Comparison of ENCODE assay signal across 8 cellular contexts in genomic region chr17:1628856-1629646, GRCh38. TPM values are rescaled to one million over a fixed set of nuclear protein-coding genes. Genes with fewer than 3 reads are reported as not detected.
DNase-seq lines count a peak whose midpoint lies in the region; FAIRE-seq and TF ChIP-seq lines count a peak whose summit lies in the region.

No MANE protein-coding gene starts in this region.

- peak overlapping the region; percentile 97 to 99 for H3K4me3 ChIP-seq in neutrophil (ENCODE audit: low read depth in 1 of 2, low read length in 1 of 2)
- peak overlapping the region; percentile 53 to 95 (median 70) for H3K4me3 ChIP-seq in subcutaneous abdominal adipose tissue (ENCODE audit: low read depth in 1 of 5, low read length in 5 of 5)

- H3K9ac ChIP-seq in subcutaneous abdominal adipose tissue (ENCODE audit: low read length in 5 of 5), result peak overlapping the region in 4 of 5 donors; percentile 32 to 77 (median 72)

- peak overlapping the region; percentile 100 for H3K27ac ChIP-seq in neutrophil
- H3K27ac ChIP-seq in subcutaneous abdominal adipose tissue (ENCODE audit: low read depth, low read length), result peak overlapping the region; percentile 84

- H3K36me3 ChIP-seq in neutrophil (peaks cover 24% of the 10 kb centered on the region), subcutaneous abdominal adipose tissue (ENCODE audit: control insufficient read depth in 5 of 5, insufficient read depth in 5 of 5, low read length in 5 of 5) (peaks cover 0 to 6% (median 0%) of the 10 kb centered on the region in 5 donors)

- H3K4me3 Mint-ChIP-seq in activated naive CD4-positive, alpha-beta T cell treated with anti-CD3 and anti-CD28 coated beads for 36 hours, result peak overlapping the region; percentile 83

- peaks cover 18% of the 10 kb centered on the region for H3K4me1 Mint-ChIP-seq in activated naive CD4-positive, alpha-beta T cell treated with anti-CD3 and anti-CD28 coated beads for 36 hours (ENCODE audit: low read depth)

- CTCF ChIA-PET in activated naive CD4-positive, alpha-beta T cell treated with anti-CD3 and anti-CD28 coated beads for 36 hours (lab: Charles Lee), result interaction anchor here (0.6 to 3.1 kb wide), 14 partner anchors 10 to 242 kb away, joined by 3 to 50 read pairs (median 4); partner anchors contain the start of genes INPP5K and RILP

- in situ Hi-C loops in G401 (cut with HindIII; ENCODE audit: low sequenced_read_pairs), result no loop called here
- in situ Hi-C loops in SK-MEL-5 (cut with HindIII; ENCODE audit: low pct_unique_long_range_greater_than_20kb, low sequenced_read_pairs), result no loop called here

- FAIRE-seq in frontal cortex (lab: Jason Lieb, UNC), result peak; percentile 13

- H3K9me3 ChIP-seq in neutrophil (no peaks in the 10 kb centered on the region), subcutaneous abdominal adipose tissue (ENCODE audit: control insufficient read depth in 5 of 5, low read length in 5 of 5) (no peaks in the 10 kb centered on the region)

- intact Hi-C loops in activated naive CD4-positive, alpha-beta T cell treated with anti-CD3 and anti-CD28 coated beads for 36 hours (cut with micrococcal nuclease), result loop anchor here (1.0 to 5.0 kb wide), 4 partner anchors 62 to 362 kb away; partner anchors contain the start of gene INPP5K

- H3K4me1 ChIP-seq in neutrophil (ENCODE audit: control insufficient read depth in 1 of 2, insufficient read depth in 1 of 2, low read depth in 1 of 2, low read length in 1 of 2) (peaks cover 38 to 45% of the 10 kb centered on the region in 2 experiments), subcutaneous abdominal adipose tissue (ENCODE audit: control insufficient read depth in 5 of 5, insufficient read depth in 5 of 5, low read length in 5 of 5) (peaks cover 6 to 61% (median 43%) of the 10 kb centered on the region in 5 donors)

- peak; percentile 68 for TF ChIP-seq CTCF in neutrophil (IDR thresholded peaks at IDR 0.05)

- DNase-seq in G401 (ENCODE audit: low spot score) (peak; percentile 96), HCEC 1CT (peak; percentile 81), MV-4-11 (lab: John Stamatoyannopoulos, UW) (peak; percentile 78), SK-MEL-5 (ENCODE audit: low read depth, low spot score) (peak; percentile 93), frontal cortex (ENCODE audit: low spot score in 2 of 2) (peak; percentile 98 to 99)
- DNase-seq in activated naive CD4-positive, alpha-beta T cell treated with anti-CD3 and anti-CD28 coated beads for 36 hours, result peak; percentile 86

- H3K27me3 Mint-ChIP-seq in activated naive CD4-positive, alpha-beta T cell treated with anti-CD3 and anti-CD28 coated beads for 36 hours (ENCODE audit: low read depth), result peaks cover 15% of the 10 kb centered on the region

- no peak overlapping the region for H3K27ac Mint-ChIP-seq in activated naive CD4-positive, alpha-beta T cell treated with anti-CD3 and anti-CD28 coated beads for 36 hours

- H3K9me3 Mint-ChIP-seq in activated naive CD4-positive, alpha-beta T cell treated with anti-CD3 and anti-CD28 coated beads for 36 hours, result no peaks in the 10 kb centered on the region

- H3K27me3 ChIP-seq in neutrophil (peaks cover 22% of the 10 kb centered on the region), subcutaneous abdominal adipose tissue (ENCODE audit: control insufficient read depth in 5 of 5, insufficient read depth in 4 of 5, low read length in 5 of 5) (no peaks in the 10 kb centered on the region)

- H3K36me3 Mint-ChIP-seq in activated naive CD4-positive, alpha-beta T cell treated with anti-CD3 and anti-CD28 coated beads for 36 hours (ENCODE audit: low read depth), result no peaks in the 10 kb centered on the region

RNA-seq across cellular contexts. Expression of gene SLC43A2, which starts 0.4 kb away (rescaled TPM):
- 22.1 and 39.7 TPM in 2 replicates for total RNA-seq in G401 (2014; rRNA removed; shearing (Covaris generic))
- total RNA-seq in SK-MEL-5 (2014; rRNA removed; shearing (Covaris generic)), result 2.0 and 3.4 TPM in 2 replicates
- 5.4 and 5.8 TPM in 2 replicates for polyA plus RNA-seq in SK-MEL-5 (2015; cell fraction: cytosol; rRNA removed)
- 1.9 and 2.2 TPM in 2 replicates for polyA plus RNA-seq in SK-MEL-5 (2015; cell fraction: nucleus; rRNA removed)
- total RNA-seq in activated naive CD4-positive, alpha-beta T cell treated with anti-CD3 and anti-CD28 coated beads for 36 hours, result under 1 TPM; 0.12 to 0.14 TPM
- 15.5 TPM for total RNA-seq in frontal cortex

RNA-seq across cellular contexts. Expression of gene SCARF1, which starts 16.5 kb away (rescaled TPM):
- total RNA-seq in G401 (2014; rRNA removed; shearing (Covaris generic)), result 0.71 and 3.4 TPM in 2 replicates
- total RNA-seq in SK-MEL-5 (2014; rRNA removed; shearing (Covaris generic)), result 0.11 and 0.16 TPM in 2 replicates
- 0.09 and 0.36 TPM in 2 replicates for polyA plus RNA-seq in SK-MEL-5 (2015; cell fraction: cytosol; rRNA removed)
- 2.6 and 4.4 TPM in 2 replicates for polyA plus RNA-seq in SK-MEL-5 (2015; cell fraction: nucleus; rRNA removed)
- under 1 TPM; 0.43 to 0.57 TPM for total RNA-seq in activated naive CD4-positive, alpha-beta T cell treated with anti-CD3 and anti-CD28 coated beads for 36 hours
- total RNA-seq in frontal cortex, result 3.3 TPM

RNA-seq across cellular contexts. Expression of gene RILP, which starts 20.6 kb away (rescaled TPM):
- total RNA-seq in G401 (2014; rRNA removed; shearing (Covaris generic)), result 9.5 and 36.1 TPM in 2 replicates
- total RNA-seq in SK-MEL-5 (2014; rRNA removed; shearing (Covaris generic)), result 10.4 and 12.1 TPM in 2 replicates
- polyA plus RNA-seq in SK-MEL-5 (2015; cell fraction: cytosol; rRNA removed), result 11.4 and 14.7 TPM in 2 replicates
- polyA plus RNA-seq in SK-MEL-5 (2015; cell fraction: nucleus; rRNA removed), result 6.3 and 12.1 TPM in 2 replicates
- total RNA-seq in activated naive CD4-positive, alpha-beta T cell treated with anti-CD3 and anti-CD28 coated beads for 36 hours, result 1 to 10 TPM; 1.0 to 1.1 TPM
- total RNA-seq in frontal cortex, result 2.9 TPM

RNA-seq across cellular contexts. Expression of gene PRPF8, which starts 55.6 kb away (rescaled TPM):
- total RNA-seq in G401 (2014; rRNA removed; shearing (Covaris generic)), result 157 and 202 TPM in 2 replicates
- 62.2 and 67.7 TPM in 2 replicates for total RNA-seq in SK-MEL-5 (2014; rRNA removed; shearing (Covaris generic))
- polyA plus RNA-seq in SK-MEL-5 (2015; cell fraction: cytosol; rRNA removed), result 143 and 174 TPM in 2 replicates
- polyA plus RNA-seq in SK-MEL-5 (2015; cell fraction: nucleus; rRNA removed), result 217 and 252 TPM in 2 replicates
- total RNA-seq in activated naive CD4-positive, alpha-beta T cell treated with anti-CD3 and anti-CD28 coated beads for 36 hours, result 100 to 1,000 TPM; 458 to 479 TPM
- total RNA-seq in frontal cortex, result 75.0 TPM

Comparison
In these comparisons a context has a peak if more than half of its experiments do, and no peak if none do; other contexts are left out.
1. Peak in every context shown above with its lines: DNase-seq, H3K4me3 ChIP-seq and H3K27ac ChIP-seq.